ENCODE assay signal across 10 cellular contexts in genomic region chr1:8382051-8382505, GRCh38.
DNase-seq lines count a peak whose midpoint lies in the region; ATAC-seq and TF ChIP-seq lines count a peak whose summit lies in the region.
"Had no signal": no experiment of that assay in that cellular context is flagged by ENCODE, and none has a peak within 500 bp of the region (broad histone marks: within the 10 kb centered on the region; RNA-seq: fewer than 3 reads in every experiment).

No MANE protein-coding gene starts in this region.

- WGBS in adrenal gland, 4 donors, result 84 to 97% (median 86%) methylated on average over 8 to 9 of the region's 9 CpGs

- H3K4me3 Mint-ChIP-seq in naive thymus-derived CD4-positive, alpha-beta T cell, result peak overlapping the region; percentile 19 to 87 (median 78)

- TF ChIP-seq POLR2A in NB4 (IDR thresholded peaks at IDR 0.05; ENCODE audit: extremely low read depth, insufficient read length) (no peak), adrenal gland (IDR thresholded peaks at IDR 0.05) (no peak)

- CTCF ChIA-PET in naive thymus-derived CD4-positive, alpha-beta T cell (lab: Charles Lee), result interaction anchor here (0.6 to 1.0 kb wide), 2 partner anchors 104 to 344 kb away, joined by 3 read pairs; no protein-coding TSS in a partner anchor

- H3K4me1 ChIP-seq in naive thymus-derived CD4-positive, alpha-beta T cell (ENCODE audit: control insufficient read depth in 2 of 2, insufficient read depth in 2 of 2, low read length in 2 of 2), result peaks cover 30 to 61% of the 10 kb centered on the region in 2 donors
- H3K4me1 ChIP-seq in adrenal gland (replicated peaks in 1 of 2), result peaks cover 46 to 93% of the 10 kb centered on the region in 2 donors

- no peaks in the 10 kb centered on the region for H3K9me3 Mint-ChIP-seq in naive thymus-derived CD4-positive, alpha-beta T cell

- no peaks in the 10 kb centered on the region for H3K9me3 ChIP-seq in naive thymus-derived CD4-positive, alpha-beta T cell (ENCODE audit: control insufficient read depth in 2 of 3, low read length in 3 of 3)
- H3K9me3 ChIP-seq in adrenal gland (replicated peaks in 1 of 3), result no peaks in the 10 kb centered on the region

- H3K36me3 ChIP-seq in naive thymus-derived CD4-positive, alpha-beta T cell (ENCODE audit: control insufficient read depth in 2 of 3, insufficient read depth in 3 of 3, low read length in 3 of 3), result peaks cover 0 to 10% (median 0%) of the 10 kb centered on the region in 3 experiments
- H3K36me3 ChIP-seq in adrenal gland (replicated peaks in 1 of 2), result peaks cover 0 to 11% of the 10 kb centered on the region in 2 donors

- intact Hi-C loops in naive thymus-derived CD4-positive, alpha-beta T cell (cut with micrococcal nuclease), result loop anchor here (2.0 to 5.0 kb wide), 4 partner anchors 15 to 145 kb away; no protein-coding TSS in a partner anchor
- intact Hi-C loops in adrenal gland (cut with DNase I), result no loop called here

- no peaks in the 10 kb centered on the region for H3K27me3 ChIP-seq in naive thymus-derived CD4-positive, alpha-beta T cell (ENCODE audit: control insufficient read depth in 2 of 2, insufficient read depth in 2 of 2, low read length in 2 of 2)
- no peaks in the 10 kb centered on the region for H3K27me3 ChIP-seq in adrenal gland

- POLR2A ChIA-PET in naive thymus-derived CD4-positive, alpha-beta T cell (lab: Charles Lee), result interaction anchor here (1.3 kb wide), 1 partner anchor 11 kb away, joined by 4 read pairs; no protein-coding TSS in a partner anchor

- H3K27ac Mint-ChIP-seq in naive thymus-derived CD4-positive, alpha-beta T cell, result peak overlapping the region in 7 of 9 donors; percentile 23 to 98 (median 90)

- H3K27ac ChIP-seq in naive thymus-derived CD4-positive, alpha-beta T cell (ENCODE audit: low read depth, low read length), result peak overlapping the region; percentile 52
- peak overlapping the region in 2 of 5 donors; percentile 42 to 48 for H3K27ac ChIP-seq in adrenal gland

- no peak for ATAC-seq in naive thymus-derived CD4-positive, alpha-beta T cell
- no peak for ATAC-seq in HG03139 (IDR thresholded peaks at IDR 0.05; ENCODE audit: unreplicated experiment)

- no peaks in the 10 kb centered on the region for H3K27me3 Mint-ChIP-seq in naive thymus-derived CD4-positive, alpha-beta T cell

- peaks cover 51 to 96% (median 91%) of the 10 kb centered on the region in 7 donors for H3K4me1 Mint-ChIP-seq in naive thymus-derived CD4-positive, alpha-beta T cell

- H3K36me3 Mint-ChIP-seq in naive thymus-derived CD4-positive, alpha-beta T cell, result peaks cover 3 to 34% (median 13%) of the 10 kb centered on the region in 5 donors

- TF ChIP-seq CTCF in NB4 (IDR thresholded peaks at IDR 0.05; ENCODE audit: low read depth, low read length) (no peak), fibroblast of pulmonary artery (IDR thresholded peaks at IDR 0.05; ENCODE audit: low read length, missing control alignments) (no peak), adrenal gland (IDR thresholded peaks at IDR 0.05) (no peak)

- no peak overlapping the region for H3K4me3 ChIP-seq in NB4 (ENCODE audit: low read depth, low read length)
- no peak overlapping the region for H3K4me3 ChIP-seq in fibroblast of pulmonary artery (replicated peaks; ENCODE audit: low read depth, low read length)
- H3K4me3 ChIP-seq in naive thymus-derived CD4-positive, alpha-beta T cell (ENCODE audit: low read length), result no peak overlapping the region
- no peak overlapping the region for H3K4me3 ChIP-seq in adrenal gland

- DNase-seq in AG20443 (ENCODE audit: low spot score), result peak; percentile 14
- peak; percentile 33 for DNase-seq in NB4 (ENCODE audit: low read depth)
- peak; percentile 21 for DNase-seq in fibroblast of pulmonary artery (ENCODE audit: low read depth)
- DNase-seq in naive thymus-derived CD4-positive, alpha-beta T cell, result no peak
- no peak for DNase-seq in foreskin melanocyte
- no peak for DNase-seq in DMS 273 (lab: John Stamatoyannopoulos, UW; ENCODE audit: unreplicated experiment)
- no peak for DNase-seq in adrenal gland
- DNase-seq: activated CD8-positive, alpha-beta memory T cell treated with anti-CD3 and anti-CD28 coated beads for 24 hours; DND-41 had no signal

Comparison
In these comparisons a context has a peak if more than half of its experiments do, and no peak if none do; other contexts are left out.
1. DNase-seq: peak in AG20443 (single experiment), NB4 (single experiment) and fibroblast of pulmonary artery (single experiment); none in naive thymus-derived CD4-positive, alpha-beta T cell (0 of 9), foreskin melanocyte (single experiment), DMS 273 (single experiment) and adrenal gland (0 of 7).
2. intact Hi-C loops: an anchor here in naive thymus-derived CD4-positive, alpha-beta T cell (2.0 to 5.0 kb wide); none called in adrenal gland.